ENCODE assay signal across 10 cellular contexts in the genomic region with DNA sequence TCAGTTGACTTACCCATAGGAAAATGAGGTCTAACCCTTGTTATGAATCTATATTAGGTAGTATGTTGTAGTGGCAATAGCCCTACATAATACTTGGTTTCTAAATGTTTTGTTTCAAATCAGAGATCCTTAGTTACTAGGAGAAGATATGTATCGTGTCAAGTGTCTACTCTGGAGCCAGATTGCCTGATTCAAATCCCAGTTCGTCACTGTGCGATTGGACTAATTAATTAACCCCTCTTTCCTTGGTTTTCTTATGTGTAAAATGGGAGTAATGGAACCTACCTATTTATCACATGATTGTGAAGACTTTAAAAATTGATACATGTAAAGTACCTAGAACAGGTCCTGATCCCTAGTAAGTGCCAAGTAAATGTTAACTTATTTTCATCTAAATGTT. TPM values are rescaled to one million over a fixed set of nuclear protein-coding genes. Genes with fewer than 3 reads are reported as not detected.
DNase-seq lines count a peak whose midpoint lies in the region; ATAC-seq and TF ChIP-seq lines count a peak whose summit lies in the region.
"Had no signal": no experiment of that assay in that cellular context is flagged by ENCODE, and none has a peak within 500 bp of the region (broad histone marks: within the 10 kb centered on the region; RNA-seq: fewer than 3 reads in every experiment).

No MANE protein-coding gene starts in this region.

- H3K27me3 Mint-ChIP-seq in activated T-cell treated with anti-CD3 and anti-CD28 coated beads, Interleukin-2, amount 50 U/mL, for 72 hours (ENCODE audit: low read depth): no peaks in the 10 kb centered on the region
- peaks cover 5% of the 10 kb centered on the region; the same call in 1 of the 2 replicates for H3K27me3 Mint-ChIP-seq in WTC11 (ENCODE audit: low read depth)
- H3K27me3 Mint-ChIP-seq in stimulated activated memory B cell treated with anti-CD40 and anti-IgM and Interleukin-4, amounts not matched to agents 10 μg/mL and 1 μg/mL and 100 μg/mL, for 72 hours: no peaks in the 10 kb centered on the region

- intact Hi-C loops in right cardiac atrium (cut with DNase I): no loop called here

- H3K27me3 ChIP-seq in right cardiac atrium (ENCODE audit: control insufficient read depth, insufficient read depth) (no peaks in the 10 kb centered on the region), H7 (ENCODE audit: control insufficient read depth, insufficient read depth, low read length) (no peaks in the 10 kb centered on the region)

- no peaks in the 10 kb centered on the region for H3K9me3 ChIP-seq in right cardiac atrium (ENCODE audit: control insufficient read depth, low read length)
- H3K9me3 ChIP-seq: thoracic aorta had no signal

- CTCF ChIA-PET in WTC11 (lab: Charles Lee): no interaction called here

- H3K27ac ChIP-seq in right cardiac atrium (ENCODE audit: low read length): no peak overlapping the region
- H3K27ac ChIP-seq: thoracic aorta had no signal

- H3K4me3 ChIP-seq in right cardiac atrium (ENCODE audit: low read length) (peak overlapping the region; percentile 86), H7 (ENCODE audit: insufficient read depth, low read depth, low read length) (no peak overlapping the region)

- H3K36me3 ChIP-seq in H7 (replicated peaks; ENCODE audit: control insufficient read depth, insufficient read depth, low read length): peaks cover 5% of the 10 kb centered on the region

- peaks cover 11 to 14% of the 10 kb centered on the region in 2 donors for H3K36me3 Mint-ChIP-seq in activated T-cell treated with anti-CD3 and anti-CD28 coated beads, Interleukin-2, amount 50 U/mL, for 72 hours (ENCODE audit: insufficient read depth in 2 of 2)
- H3K36me3 Mint-ChIP-seq in WTC11: peaks cover 20% of the 10 kb centered on the region
- peaks cover 18% of the 10 kb centered on the region for H3K36me3 Mint-ChIP-seq in stimulated activated memory B cell treated with anti-CD40 and anti-IgM and Interleukin-4, amounts not matched to agents 10 μg/mL and 1 μg/mL and 100 μg/mL, for 72 hours

- no peak for TF ChIP-seq CTCF in WTC11 (IDR thresholded peaks at IDR 0.05)

- no peaks in the 10 kb centered on the region for H3K4me1 ChIP-seq in right cardiac atrium (ENCODE audit: control insufficient read depth, insufficient read depth, low read length)

- ATAC-seq in activated T-cell treated with anti-CD3 and anti-CD28 coated beads, Interleukin-2, amount 50 U/mL, for 72 hours (replicated peaks in 1 of 2): no peak
- no peak for ATAC-seq in WTC11
- ATAC-seq in right cardiac atrium: no peak
- ATAC-seq in stimulated activated memory B cell treated with anti-CD40 and anti-IgM and Interleukin-4, amounts not matched to agents 10 μg/mL and 1 μg/mL and 100 μg/mL, for 72 hours: no peak

- POLR2A ChIA-PET in WTC11 (lab: Charles Lee): no interaction called here

- H3K4me1 Mint-ChIP-seq in activated T-cell treated with anti-CD3 and anti-CD28 coated beads, Interleukin-2, amount 50 U/mL, for 72 hours (ENCODE audit: low read depth): peaks cover 51% of the 10 kb centered on the region
- peaks cover 13% of the 10 kb centered on the region for H3K4me1 Mint-ChIP-seq in WTC11
- peaks cover 28% of the 10 kb centered on the region for H3K4me1 Mint-ChIP-seq in stimulated activated memory B cell treated with anti-CD40 and anti-IgM and Interleukin-4, amounts not matched to agents 10 μg/mL and 1 μg/mL and 100 μg/mL, for 72 hours

- DNase-seq in activated T-cell treated with anti-CD3 and anti-CD28 coated beads, Interleukin-2, amount 50 U/mL, for 72 hours: no peak
- no peak for DNase-seq in activated T-cell treated with anti-CD3 and anti-CD28 coated beads for 4 hours
- DNase-seq in WTC11 (ENCODE audit: low spot score): no peak
- DNase-seq in right cardiac atrium: no peak
- DNase-seq in H7: no peak
- no peak for DNase-seq in HK-2 (ENCODE audit: unreplicated experiment)
- DNase-seq in medulla oblongata (ENCODE audit: extremely low spot score): no peak
- DNase-seq: retina had no signal

- peak overlapping the region; percentile 94 for H3K27ac Mint-ChIP-seq in activated T-cell treated with anti-CD3 and anti-CD28 coated beads, Interleukin-2, amount 50 U/mL, for 72 hours
- H3K27ac Mint-ChIP-seq in WTC11: no peak overlapping the region
- peak overlapping the region; percentile 92 for H3K27ac Mint-ChIP-seq in stimulated activated memory B cell treated with anti-CD40 and anti-IgM and Interleukin-4, amounts not matched to agents 10 μg/mL and 1 μg/mL and 100 μg/mL, for 72 hours

- H3K9me3 Mint-ChIP-seq in activated T-cell treated with anti-CD3 and anti-CD28 coated beads, Interleukin-2, amount 50 U/mL, for 72 hours: no peaks in the 10 kb centered on the region
- no peaks in the 10 kb centered on the region for H3K9me3 Mint-ChIP-seq in WTC11
- H3K9me3 Mint-ChIP-seq in stimulated activated memory B cell treated with anti-CD40 and anti-IgM and Interleukin-4, amounts not matched to agents 10 μg/mL and 1 μg/mL and 100 μg/mL, for 72 hours: no peaks in the 10 kb centered on the region

- peak overlapping the region; percentile 96 to 99 for H3K4me3 Mint-ChIP-seq in activated T-cell treated with anti-CD3 and anti-CD28 coated beads, Interleukin-2, amount 50 U/mL, for 72 hours
- peak overlapping the region; percentile 92 for H3K4me3 Mint-ChIP-seq in WTC11
- H3K4me3 Mint-ChIP-seq in stimulated activated memory B cell treated with anti-CD40 and anti-IgM and Interleukin-4, amounts not matched to agents 10 μg/mL and 1 μg/mL and 100 μg/mL, for 72 hours: peak overlapping the region; percentile 97

- 63% methylated on average over 3 of the region's 3 CpGs for WGBS in right cardiac atrium

TF ChIP-seq in WTC11, 78 proteins besides CTCF, POLR2A, EP300 and RAD21 (continues in another document):
- TF ChIP-seq NFE2L1 (CRISPR knock-in tag; IDR thresholded peaks at IDR 0.05) (no peak), ZNF396 (CRISPR knock-in tag; IDR thresholded peaks at IDR 0.05; ENCODE audit: borderline replicate concordance) (no peak), FOXP1 (CRISPR knock-in tag; IDR thresholded peaks at IDR 0.05; ENCODE audit: borderline replicate concordance) (no peak), JUN (CRISPR knock-in tag; IDR thresholded peaks at IDR 0.05) (no peak), NR1H2 (CRISPR knock-in tag; IDR thresholded peaks at IDR 0.05) (no peak)
- TF ChIP-seq, protein P1, sequence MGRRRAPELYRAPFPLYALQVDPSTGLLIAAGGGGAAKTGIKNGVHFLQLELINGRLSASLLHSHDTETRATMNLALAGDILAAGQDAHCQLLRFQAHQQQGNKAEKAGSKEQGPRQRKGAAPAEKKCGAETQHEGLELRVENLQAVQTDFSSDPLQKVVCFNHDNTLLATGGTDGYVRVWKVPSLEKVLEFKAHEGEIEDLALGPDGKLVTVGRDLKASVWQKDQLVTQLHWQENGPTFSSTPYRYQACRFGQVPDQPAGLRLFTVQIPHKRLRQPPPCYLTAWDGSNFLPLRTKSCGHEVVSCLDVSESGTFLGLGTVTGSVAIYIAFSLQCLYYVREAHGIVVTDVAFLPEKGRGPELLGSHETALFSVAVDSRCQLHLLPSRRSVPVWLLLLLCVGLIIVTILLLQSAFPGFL (CRISPR knock-in tag; IDR thresholded peaks at IDR 0.05; ENCODE audit: borderline replicate concordance): no peak
- TF ChIP-seq, protein P2, sequence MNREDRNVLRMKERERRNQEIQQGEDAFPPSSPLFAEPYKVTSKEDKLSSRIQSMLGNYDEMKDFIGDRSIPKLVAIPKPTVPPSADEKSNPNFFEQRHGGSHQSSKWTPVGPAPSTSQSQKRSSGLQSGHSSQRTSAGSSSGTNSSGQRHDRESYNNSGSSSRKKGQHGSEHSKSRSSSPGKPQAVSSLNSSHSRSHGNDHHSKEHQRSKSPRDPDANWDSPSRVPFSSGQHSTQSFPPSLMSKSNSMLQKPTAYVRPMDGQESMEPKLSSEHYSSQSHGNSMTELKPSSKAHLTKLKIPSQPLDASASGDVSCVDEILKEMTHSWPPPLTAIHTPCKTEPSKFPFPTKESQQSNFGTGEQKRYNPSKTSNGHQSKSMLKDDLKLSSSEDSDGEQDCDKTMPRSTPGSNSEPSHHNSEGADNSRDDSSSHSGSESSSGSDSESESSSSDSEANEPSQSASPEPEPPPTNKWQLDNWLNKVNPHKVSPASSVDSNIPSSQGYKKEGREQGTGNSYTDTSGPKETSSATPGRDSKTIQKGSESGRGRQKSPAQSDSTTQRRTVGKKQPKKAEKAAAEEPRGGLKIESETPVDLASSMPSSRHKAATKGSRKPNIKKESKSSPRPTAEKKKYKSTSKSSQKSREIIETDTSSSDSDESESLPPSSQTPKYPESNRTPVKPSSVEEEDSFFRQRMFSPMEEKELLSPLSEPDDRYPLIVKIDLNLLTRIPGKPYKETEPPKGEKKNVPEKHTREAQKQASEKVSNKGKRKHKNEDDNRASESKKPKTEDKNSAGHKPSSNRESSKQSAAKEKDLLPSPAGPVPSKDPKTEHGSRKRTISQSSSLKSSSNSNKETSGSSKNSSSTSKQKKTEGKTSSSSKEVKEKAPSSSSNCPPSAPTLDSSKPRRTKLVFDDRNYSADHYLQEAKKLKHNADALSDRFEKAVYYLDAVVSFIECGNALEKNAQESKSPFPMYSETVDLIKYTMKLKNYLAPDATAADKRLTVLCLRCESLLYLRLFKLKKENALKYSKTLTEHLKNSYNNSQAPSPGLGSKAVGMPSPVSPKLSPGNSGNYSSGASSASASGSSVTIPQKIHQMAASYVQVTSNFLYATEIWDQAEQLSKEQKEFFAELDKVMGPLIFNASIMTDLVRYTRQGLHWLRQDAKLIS (CRISPR knock-in tag; IDR thresholded peaks at IDR 0.05; ENCODE audit: borderline replicate concordance): no peak

RNA-seq across cellular contexts. Expression of a gene that starts 1.4 kb away (rescaled TPM):
- total RNA-seq in activated T-cell treated with anti-CD3 and anti-CD28 coated beads, Interleukin-2, amount 50 U/mL, for 72 hours: 100 to 1,000 TPM; 120 to 129 TPM
- total RNA-seq in WTC11 (2021) (43.3 to 45.9 TPM (median 45.8 TPM) in 3 replicates), right cardiac atrium (10 to 100 TPM; 29.8 to 33.9 (median 32.0) TPM)
- 28.2 TPM for polyA plus RNA-seq in right cardiac atrium
- 39.9 and 45.5 TPM in 2 replicates for total RNA-seq in H7 (2014; rRNA removed; shearing (Covaris generic))

RNA-seq across cellular contexts. Expression of a gene that starts 23.3 kb away (rescaled TPM):
- total RNA-seq in activated T-cell treated with anti-CD3 and anti-CD28 coated beads, Interleukin-2, amount 50 U/mL, for 72 hours: 10 to 100 TPM; 44.8 to 54.5 TPM
- total RNA-seq in WTC11 (2021) (48.6 to 58.0 TPM (median 54.6 TPM) in 3 replicates), right cardiac atrium (10 to 100 TPM; 42.6 to 52.4 (median 50.0) TPM)
- polyA plus RNA-seq in right cardiac atrium: 19.0 TPM
- 44.9 and 53.0 TPM in 2 replicates for total RNA-seq in H7 (2014; rRNA removed; shearing (Covaris generic))

RNA-seq across cellular contexts. Expression of a gene that starts 33.9 kb away (rescaled TPM):
- 10 to 100 TPM; 30.6 to 33.4 TPM for total RNA-seq in activated T-cell treated with anti-CD3 and anti-CD28 coated beads, Interleukin-2, amount 50 U/mL, for 72 hours
- total RNA-seq in WTC11 (2021): 33.7 to 36.1 TPM (median 34.2 TPM) in 3 replicates
- total RNA-seq in right cardiac atrium: 10 to 100 TPM; 18.5 to 24.9 (median 20.9) TPM
- 13.2 TPM for polyA plus RNA-seq in right cardiac atrium
- 22.2 and 24.7 TPM in 2 replicates for total RNA-seq in H7 (2014; rRNA removed; shearing (Covaris generic))
